20 cellular contexts compared by ENCODE assay signal in genomic region chr2:129859141-129859540, GRCh38.
"Had no signal": no experiment of that assay in that cellular context is flagged by ENCODE, and none has a peak within 500 bp of the region (broad histone marks: within the 10 kb centered on the region; RNA-seq: fewer than 3 reads in every experiment).

No MANE protein-coding gene starts in this region.

- H3K9me3 Mint-ChIP-seq: stimulated activated naive B cell treated with anti-CD40 and anti-IgM and Interleukin-4, amounts not matched to agents 10 μg/mL and 1 μg/mL and 100 μg/mL, for 72 hours; stimulated activated naive CD8-positive, alpha-beta T cell treated with anti-CD3 and anti-CD28 coated beads, Interleukin-15, amount 100 ng/mL, for 72 hours had no signal

- H3K4me1 ChIP-seq: parathyroid adenoma, prostate gland, sigmoid colon, transverse colon had no signal

- H3K4me3 Mint-ChIP-seq: naive B cell; nephron; stimulated activated naive B cell treated with anti-CD40 and anti-IgM and Interleukin-4, amounts not matched to agents 10 μg/mL and 1 μg/mL and 100 μg/mL, for 72 hours; stimulated activated naive CD8-positive, alpha-beta T cell treated with anti-CD3 and anti-CD28 coated beads, Interleukin-15, amount 100 ng/mL, for 72 hours had no signal

- ATAC-seq: gastroesophageal sphincter; left colon; stimulated activated naive B cell treated with anti-CD40 and anti-IgM and Interleukin-4, amounts not matched to agents 10 μg/mL and 1 μg/mL and 100 μg/mL, for 72 hours; stimulated activated naive CD8-positive, alpha-beta T cell treated with anti-CD3 and anti-CD28 coated beads, Interleukin-15, amount 100 ng/mL, for 72 hours had no signal

- DNase-seq: effector memory CD4-positive, alpha-beta T cell; foreskin fibroblast; left colon; mesendoderm; naive B cell; sigmoid colon; stimulated activated CD4-positive, alpha-beta T cell treated with anti-CD3 and anti-CD28 coated beads, Interleukin-2, amount 100 ng/mL, for 24 hours; stimulated activated CD4-positive, alpha-beta T cell treated with anti-CD3 and anti-CD28 coated beads, Interleukin-4, amount 100 ng/mL, for 4 hours; stimulated activated naive B cell treated with anti-CD40 and anti-IgM and Interleukin-4, amounts not matched to agents 10 μg/mL and 1 μg/mL and 100 μg/mL, for 72 hours; stimulated activated naive CD8-positive, alpha-beta T cell treated with anti-CD3 and anti-CD28 coated beads, Interleukin-15, amount 100 ng/mL, for 72 hours; transverse colon had no signal

- H2AFZ ChIP-seq: hepatocyte, parathyroid adenoma had no signal

- H3K27ac Mint-ChIP-seq: nephron; stimulated activated naive B cell treated with anti-CD40 and anti-IgM and Interleukin-4, amounts not matched to agents 10 μg/mL and 1 μg/mL and 100 μg/mL, for 72 hours; stimulated activated naive CD8-positive, alpha-beta T cell treated with anti-CD3 and anti-CD28 coated beads, Interleukin-15, amount 100 ng/mL, for 72 hours had no signal

- H3K4me2 ChIP-seq: hepatocyte had no signal

- H3K27me3 Mint-ChIP-seq: stimulated activated naive CD8-positive, alpha-beta T cell treated with anti-CD3 and anti-CD28 coated beads, Interleukin-15, amount 100 ng/mL, for 72 hours had no signal

- H3K27ac ChIP-seq: epithelial cell of prostate, esophagus muscularis mucosa, gastroesophageal sphincter, hepatocyte, parathyroid adenoma, prostate gland, sigmoid colon, skin epidermis, thoracic aorta, transverse colon had no signal

- H3K4me3 ChIP-seq: esophagus muscularis mucosa, gastroesophageal sphincter, hepatocyte, prostate gland, sigmoid colon, skin epidermis, thoracic aorta, transverse colon had no signal

- H3K36me3 ChIP-seq: esophagus muscularis mucosa, gastroesophageal sphincter, prostate gland, sigmoid colon, thoracic aorta, transverse colon had no signal

- H3K4me1 Mint-ChIP-seq: naive B cell; nephron; stimulated activated naive B cell treated with anti-CD40 and anti-IgM and Interleukin-4, amounts not matched to agents 10 μg/mL and 1 μg/mL and 100 μg/mL, for 72 hours; stimulated activated naive CD8-positive, alpha-beta T cell treated with anti-CD3 and anti-CD28 coated beads, Interleukin-15, amount 100 ng/mL, for 72 hours had no signal

- H3K9ac ChIP-seq: parathyroid adenoma had no signal

- H3K9me3 ChIP-seq: esophagus muscularis mucosa, gastroesophageal sphincter, prostate gland, sigmoid colon, thoracic aorta, transverse colon had no signal

- H3K27me3 ChIP-seq: esophagus muscularis mucosa, gastroesophageal sphincter, hepatocyte, sigmoid colon, transverse colon had no signal

- H3K79me2 ChIP-seq: hepatocyte, parathyroid adenoma had no signal

- H3K36me3 Mint-ChIP-seq: naive B cell; stimulated activated naive B cell treated with anti-CD40 and anti-IgM and Interleukin-4, amounts not matched to agents 10 μg/mL and 1 μg/mL and 100 μg/mL, for 72 hours had no signal
